ENCODE assay signal across 31 cellular contexts in the genomic region with DNA sequence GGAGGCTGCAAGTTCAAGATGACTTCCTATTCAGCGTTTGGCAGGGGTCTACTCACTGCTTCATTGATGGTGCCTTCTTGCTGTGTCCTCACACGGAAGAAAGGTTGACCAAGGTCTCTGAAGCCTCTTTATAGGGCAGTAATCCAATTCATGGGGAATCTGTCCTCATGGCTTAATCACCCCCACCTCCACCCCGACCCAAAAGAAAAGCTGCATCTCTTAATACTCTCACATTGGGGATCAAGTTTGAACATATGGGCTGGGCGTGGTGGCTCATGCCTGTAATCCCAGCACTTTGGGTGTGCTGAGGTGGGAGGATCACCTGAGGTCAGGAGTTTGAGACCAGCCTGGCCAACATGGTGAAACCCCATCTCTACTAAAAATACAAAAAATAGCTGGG. TPM values are rescaled to one million over a fixed set of nuclear protein-coding genes. Genes with fewer than 3 reads are reported as not detected.
"Had no signal": no experiment of that assay in that cellular context is flagged by ENCODE, and none has a peak within 500 bp of the region (broad histone marks: within the 10 kb centered on the region; RNA-seq: fewer than 3 reads in every experiment).

No MANE protein-coding gene starts in this region.

- H3K9me3 Mint-ChIP-seq: activated CD4-positive, alpha-beta T cell treated with anti-CD3 and anti-CD28 coated beads, Interleukin-2, amount 10 ng/mL, durations not matched to agents 24 days and 14 days; activated CD8-positive, alpha-beta T cell treated with anti-CD3 and anti-CD28 coated beads for 36 hours; activated naive CD4-positive, alpha-beta T cell treated with anti-CD3 and anti-CD28 coated beads, Interleukin-2, amount 10 ng/mL, durations not matched to agents 7 days and 5 days; activated naive CD8-positive, alpha-beta T cell treated with anti-CD3 and anti-CD28 coated beads, Interleukin-2, amount 50 U/mL, for 24 hours had no signal

- H3K36me3 Mint-ChIP-seq: activated naive CD4-positive, alpha-beta T cell treated with anti-CD3 and anti-CD28 coated beads, Interleukin-2, amount 10 ng/mL, durations not matched to agents 7 days and 5 days; activated naive CD8-positive, alpha-beta T cell had no signal

- H3K27ac Mint-ChIP-seq: activated CD4-positive, alpha-beta T cell treated with anti-CD3 and anti-CD28 coated beads, Interleukin-2, amount 10 ng/mL, durations not matched to agents 24 days and 14 days; activated CD8-positive, alpha-beta T cell treated with anti-CD3 and anti-CD28 coated beads for 36 hours; activated naive CD4-positive, alpha-beta T cell treated with anti-CD3 and anti-CD28 coated beads, Interleukin-2, amount 10 ng/mL, durations not matched to agents 7 days and 5 days; activated naive CD8-positive, alpha-beta T cell; activated naive CD8-positive, alpha-beta T cell treated with anti-CD3 and anti-CD28 coated beads, Interleukin-2, amount 50 U/mL, for 24 hours had no signal

- H3K4me3 ChIP-seq: K562, PC-9, SK-N-MC had no signal

- DNase-seq: activated CD4-positive, alpha-beta T cell treated with anti-CD3 and anti-CD28 coated beads, Interleukin-2, amount 10 ng/mL, durations not matched to agents 24 days and 14 days; activated CD4-positive, alpha-beta T cell treated with anti-CD3 and anti-CD28 coated beads, Interleukin-2, amount 50 U/mL, for 4 hours; activated CD8-positive, alpha-beta T cell treated with anti-CD3 and anti-CD28 coated beads for 36 hours; activated effector memory CD4-positive, alpha-beta T cell treated with Interleukin-2 at 50 U/mL for 16 hours; activated naive CD4-positive, alpha-beta T cell treated with anti-CD3 and anti-CD28 coated beads, Interleukin-2, amount 10 ng/mL, durations not matched to agents 7 days and 5 days; activated naive CD8-positive, alpha-beta T cell treated with anti-CD3 and anti-CD28 coated beads, Interleukin-2, amount 50 U/mL, for 24 hours; activated T-cell treated with anti-CD3 and anti-CD28 coated beads for 4 hours; activated T-cell treated with anti-CD3 and anti-CD28 coated beads, Interleukin-2, amount 50 U/mL, for 48 hours; aorta; NCI-H1092 treated with DMSO at 0.1 percent for 48 hours; NCI-H1417; NCI-H146; NCI-H187; NCI-H2029 treated with DMSO at 0.1 percent for 48 hours; NCI-H2107; NCI-H2171 treated with DMSO at 0.1 percent for 48 hours; NCI-H2227 treated with DMSO at 0.1 percent for 48 hours; NCI-H446; NCI-H510A treated with DMSO at 0.1 percent for 48 hours; NCI-H526 treated with DMSO at 0.1 percent for 48 hours; NCI-H774; T1000 had no signal

- H3K27ac ChIP-seq: PC-9, RWPE1, SK-N-MC had no signal

- H3K4me3 Mint-ChIP-seq: activated CD4-positive, alpha-beta T cell treated with anti-CD3 and anti-CD28 coated beads, Interleukin-2, amount 10 ng/mL, durations not matched to agents 24 days and 14 days; activated CD8-positive, alpha-beta T cell treated with anti-CD3 and anti-CD28 coated beads for 36 hours; activated naive CD4-positive, alpha-beta T cell treated with anti-CD3 and anti-CD28 coated beads, Interleukin-2, amount 10 ng/mL, durations not matched to agents 7 days and 5 days; activated naive CD8-positive, alpha-beta T cell; activated naive CD8-positive, alpha-beta T cell treated with anti-CD3 and anti-CD28 coated beads, Interleukin-2, amount 50 U/mL, for 24 hours had no signal

- ATAC-seq: activated CD8-positive, alpha-beta T cell treated with anti-CD3 and anti-CD28 coated beads for 36 hours; activated naive CD8-positive, alpha-beta T cell treated with anti-CD3 and anti-CD28 coated beads, Interleukin-2, amount 50 U/mL, for 24 hours; K562; Right ventricle myocardium inferior had no signal

- H3K27me3 Mint-ChIP-seq: activated CD4-positive, alpha-beta T cell treated with anti-CD3 and anti-CD28 coated beads, Interleukin-2, amount 10 ng/mL, durations not matched to agents 24 days and 14 days; activated naive CD4-positive, alpha-beta T cell treated with anti-CD3 and anti-CD28 coated beads, Interleukin-2, amount 10 ng/mL, durations not matched to agents 7 days and 5 days; activated naive CD8-positive, alpha-beta T cell had no signal

- H3K4me1 Mint-ChIP-seq: activated CD4-positive, alpha-beta T cell treated with anti-CD3 and anti-CD28 coated beads, Interleukin-2, amount 10 ng/mL, durations not matched to agents 24 days and 14 days; activated naive CD4-positive, alpha-beta T cell treated with anti-CD3 and anti-CD28 coated beads, Interleukin-2, amount 10 ng/mL, durations not matched to agents 7 days and 5 days; activated naive CD8-positive, alpha-beta T cell treated with anti-CD3 and anti-CD28 coated beads, Interleukin-2, amount 50 U/mL, for 24 hours had no signal

RNA-seq across cellular contexts. Expression of a gene that starts 36.4 kb away (rescaled TPM):
- total RNA-seq: activated CD4-positive, alpha-beta T cell treated with anti-CD3 and anti-CD28 coated beads, Interleukin-2, amount 10 ng/mL, durations not matched to agents 24 days and 14 days; activated CD8-positive, alpha-beta memory T cell treated with anti-CD3 and anti-CD28 coated beads for 36 hours; activated CD8-positive, alpha-beta T cell treated with anti-CD3 and anti-CD28 coated beads for 36 hours; T-helper 1 cell treated with Interleukin-12 subunit alpha and Interleukin-12 subunit beta and Interleukin-4 antibody, amounts not matched to agents 30 ng/mL and 1 ng/mL, for 36 hours; T-helper 2 cell treated with Interferon-gamma antibody and Interleukin-4, amounts not matched to agents 100 ng/mL and 5 ng/mL, for 36 hours had no signal
